In the genomic region with DNA sequence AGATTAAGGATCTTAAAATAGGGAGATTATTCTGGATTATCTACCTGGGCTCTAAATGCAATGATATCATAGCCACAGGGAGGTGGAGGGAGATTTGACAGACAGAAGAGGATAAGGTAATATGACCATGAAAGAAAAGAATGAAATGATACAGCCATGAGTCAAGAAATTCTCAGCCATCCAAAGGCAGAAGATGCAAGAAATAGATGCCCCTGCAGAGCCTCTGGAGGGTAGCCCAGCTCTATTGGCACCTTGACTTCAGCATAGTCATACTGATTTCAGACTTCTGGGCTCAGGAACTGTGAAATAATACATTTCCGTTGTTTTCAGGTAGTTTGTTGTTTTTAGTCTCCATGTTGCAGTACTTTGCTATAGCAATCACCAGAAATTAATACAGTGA, we compare ENCODE assay signal across 20 cellular contexts. TPM values are rescaled to one million over a fixed set of nuclear protein-coding genes. Genes with fewer than 3 reads are reported as not detected.
DNase-seq lines count a peak whose midpoint lies in the region; ATAC-seq and TF ChIP-seq lines count a peak whose summit lies in the region.
"Had no signal": no experiment of that assay in that cellular context is flagged by ENCODE, and none has a peak within 500 bp of the region (broad histone marks: within the 10 kb centered on the region; RNA-seq: fewer than 3 reads in every experiment).

No MANE protein-coding gene starts in this region.

- no peaks in the 10 kb centered on the region for H4K20me1 ChIP-seq in OCI-LY3 (ENCODE audit: insufficient read depth, low read length)
- H4K20me1 ChIP-seq: BLaER1 had no signal

- H3K36me3 ChIP-seq in OCI-LY3 (replicated peaks; ENCODE audit: low read depth, low read length): no peaks in the 10 kb centered on the region
- H3K36me3 ChIP-seq: BE2C, BLaER1 had no signal

- H3K9ac ChIP-seq in OCI-LY3 (ENCODE audit: low read length): no peak overlapping the region
- H3K9ac ChIP-seq: BLaER1 had no signal

- H3K27ac ChIP-seq in OCI-LY3 (ENCODE audit: low read length): no peak overlapping the region
- H3K27ac ChIP-seq: 22Rv1, A549, BLaER1, C4-2B had no signal

- H2AFZ ChIP-seq in OCI-LY3 (ENCODE audit: low read depth, low read length): peak overlapping the region; percentile 52; the same call in 1 of the 2 replicates

- no peak overlapping the region for H3K27ac Mint-ChIP-seq in activated CD4-positive, alpha-beta T cell treated with anti-CD3 and anti-CD28 coated beads for 36 hours
- H3K27ac Mint-ChIP-seq in activated CD4-positive, alpha-beta T cell treated with anti-CD3 and anti-CD28 coated beads, Interleukin-2, amount 10 ng/mL, durations not matched to agents 24 days and 14 days: no peak overlapping the region
- H3K27ac Mint-ChIP-seq in stimulated activated effector memory CD8-positive, alpha-beta T cell treated with anti-CD3 and anti-CD28 coated beads, Interleukin-12 subunit alpha, Interleukin-12 subunit beta, amount 100 ng/mL, for 72 hours: no peak overlapping the region
- H3K27ac Mint-ChIP-seq: CD4-positive, alpha-beta T cell; CD8-positive, alpha-beta T cell had no signal

- no peaks in the 10 kb centered on the region for H3K36me3 Mint-ChIP-seq in activated CD4-positive, alpha-beta T cell treated with anti-CD3 and anti-CD28 coated beads for 36 hours (ENCODE audit: low read depth)
- peaks cover 3% of the 10 kb centered on the region for H3K36me3 Mint-ChIP-seq in activated CD4-positive, alpha-beta T cell treated with anti-CD3 and anti-CD28 coated beads, Interleukin-2, amount 10 ng/mL, durations not matched to agents 24 days and 14 days (ENCODE audit: low read depth)
- no peaks in the 10 kb centered on the region for H3K36me3 Mint-ChIP-seq in stimulated activated effector memory CD8-positive, alpha-beta T cell treated with anti-CD3 and anti-CD28 coated beads, Interleukin-12 subunit alpha, Interleukin-12 subunit beta, amount 100 ng/mL, for 72 hours
- H3K36me3 Mint-ChIP-seq: CD8-positive, alpha-beta T cell had no signal

- H3K27me3 Mint-ChIP-seq in activated CD4-positive, alpha-beta T cell treated with anti-CD3 and anti-CD28 coated beads for 36 hours: peaks cover 5% of the 10 kb centered on the region
- H3K27me3 Mint-ChIP-seq in activated CD4-positive, alpha-beta T cell treated with anti-CD3 and anti-CD28 coated beads, Interleukin-2, amount 10 ng/mL, durations not matched to agents 24 days and 14 days: peaks cover 22% of the 10 kb centered on the region
- H3K27me3 Mint-ChIP-seq: CD4-positive, alpha-beta T cell had no signal

- H3K27me3 ChIP-seq in OCI-LY3 (ENCODE audit: low read depth, low read length): no peaks in the 10 kb centered on the region
- H3K27me3 ChIP-seq: BLaER1 had no signal

- CTCF ChIA-PET in activated CD4-positive, alpha-beta T cell treated with anti-CD3 and anti-CD28 coated beads for 36 hours (lab: Charles Lee): interaction anchor here (1.3 kb wide), 1 partner anchor 19 kb away, joined by 4 read pairs; no protein-coding TSS in a partner anchor

- H3K9me3 Mint-ChIP-seq in activated CD4-positive, alpha-beta T cell treated with anti-CD3 and anti-CD28 coated beads for 36 hours (ENCODE audit: low read depth): peaks cover 5% of the 10 kb centered on the region
- H3K9me3 Mint-ChIP-seq in activated CD4-positive, alpha-beta T cell treated with anti-CD3 and anti-CD28 coated beads, Interleukin-2, amount 10 ng/mL, durations not matched to agents 24 days and 14 days: peaks cover 5% of the 10 kb centered on the region
- H3K9me3 Mint-ChIP-seq in stimulated activated effector memory CD8-positive, alpha-beta T cell treated with anti-CD3 and anti-CD28 coated beads, Interleukin-12 subunit alpha, Interleukin-12 subunit beta, amount 100 ng/mL, for 72 hours: no peaks in the 10 kb centered on the region
- H3K9me3 Mint-ChIP-seq: CD4-positive, alpha-beta T cell had no signal

- POLR2A ChIA-PET in activated CD4-positive, alpha-beta T cell treated with anti-CD3 and anti-CD28 coated beads for 36 hours (lab: Charles Lee): no interaction called here

- H3K4me1 Mint-ChIP-seq in activated CD4-positive, alpha-beta T cell treated with anti-CD3 and anti-CD28 coated beads for 36 hours: peaks cover 25% of the 10 kb centered on the region
- peaks cover 24% of the 10 kb centered on the region for H3K4me1 Mint-ChIP-seq in activated CD4-positive, alpha-beta T cell treated with anti-CD3 and anti-CD28 coated beads, Interleukin-2, amount 10 ng/mL, durations not matched to agents 24 days and 14 days
- H3K4me1 Mint-ChIP-seq in stimulated activated effector memory CD8-positive, alpha-beta T cell treated with anti-CD3 and anti-CD28 coated beads, Interleukin-12 subunit alpha, Interleukin-12 subunit beta, amount 100 ng/mL, for 72 hours: peaks cover 17% of the 10 kb centered on the region

- H3K9me3 ChIP-seq in OCI-LY3 (ENCODE audit: insufficient read depth, low read length): no peaks in the 10 kb centered on the region
- H3K9me3 ChIP-seq: A549, BE2C, BLaER1, Caco-2 had no signal

- intact Hi-C loops in activated CD4-positive, alpha-beta T cell treated with anti-CD3 and anti-CD28 coated beads for 36 hours (cut with DNase I, micrococcal nuclease): no loop called here
- intact Hi-C loops in activated CD4-positive, alpha-beta T cell treated with anti-CD3 and anti-CD28 coated beads, Interleukin-2, amount 10 ng/mL, durations not matched to agents 24 days and 14 days (cut with micrococcal nuclease): no loop called here

- H3K4me1 ChIP-seq in OCI-LY3 (ENCODE audit: low read length): peaks cover 21% of the 10 kb centered on the region
- H3K4me1 ChIP-seq: A549, BE2C, Caco-2 had no signal

- no peak overlapping the region for H3K4me3 ChIP-seq in OCI-LY3 (ENCODE audit: low read length)
- H3K4me3 ChIP-seq: A549, BLaER1 had no signal

- no peaks in the 10 kb centered on the region for H3K79me2 ChIP-seq in OCI-LY3 (ENCODE audit: low read length)

- no peak overlapping the region for H3K4me3 Mint-ChIP-seq in activated CD4-positive, alpha-beta T cell treated with anti-CD3 and anti-CD28 coated beads for 36 hours
- no peak overlapping the region for H3K4me3 Mint-ChIP-seq in activated CD4-positive, alpha-beta T cell treated with anti-CD3 and anti-CD28 coated beads, Interleukin-2, amount 10 ng/mL, durations not matched to agents 24 days and 14 days
- no peak overlapping the region for H3K4me3 Mint-ChIP-seq in stimulated activated effector memory CD8-positive, alpha-beta T cell treated with anti-CD3 and anti-CD28 coated beads, Interleukin-12 subunit alpha, Interleukin-12 subunit beta, amount 100 ng/mL, for 72 hours
- H3K4me3 Mint-ChIP-seq: CD4-positive, alpha-beta T cell; CD8-positive, alpha-beta T cell had no signal

- peak; percentile 30 for ATAC-seq in activated CD4-positive, alpha-beta T cell treated with anti-CD3 and anti-CD28 coated beads for 36 hours
- ATAC-seq in stimulated activated effector memory CD8-positive, alpha-beta T cell treated with anti-CD3 and anti-CD28 coated beads, Interleukin-12 subunit alpha, Interleukin-12 subunit beta, amount 100 ng/mL, for 72 hours: peak; percentile 21
- ATAC-seq: A549; CD8-positive, alpha-beta T cell had no signal

- H3K4me2 ChIP-seq in OCI-LY3 (ENCODE audit: low read length): no peak overlapping the region
- H3K4me2 ChIP-seq: A549, BLaER1 had no signal

- no peak for DNase-seq in activated CD4-positive, alpha-beta T cell treated with anti-CD3 and anti-CD28 coated beads for 36 hours
- DNase-seq in activated CD4-positive, alpha-beta T cell treated with anti-CD3 and anti-CD28 coated beads, Interleukin-2, amount 10 ng/mL, durations not matched to agents 24 days and 14 days: no peak
- DNase-seq in NCI-H82 (lab: John Stamatoyannopoulos, UW) (peak; percentile 55), SW480 (ENCODE audit: low spot score) (no peak), NCI-H524 treated with DMSO at 0.1 percent for 48 hours (lab: John Stamatoyannopoulos, UW) (no peak), AG20443 (ENCODE audit: low spot score) (no peak)
- DNase-seq in stimulated activated effector memory CD8-positive, alpha-beta T cell treated with anti-CD3 and anti-CD28 coated beads, Interleukin-12 subunit alpha, Interleukin-12 subunit beta, amount 100 ng/mL, for 72 hours (ENCODE audit: low spot score in 2 of 2): no peak
- DNase-seq: BE2C; Caco-2; Calu3; CD4-positive, alpha-beta T cell; CD8-positive, alpha-beta T cell; DMS79 treated with DMSO at 0.1 percent for 48 hours; GF-D8 had no signal

- no peak for TF ChIP-seq CTCF in OCI-LY3 (IDR thresholded peaks at IDR 0.05; ENCODE audit: low read depth, low read length)

RNA-seq across cellular contexts. Expression of a gene that starts 31.9 kb away (rescaled TPM):
- total RNA-seq in activated CD4-positive, alpha-beta T cell treated with anti-CD3 and anti-CD28 coated beads for 36 hours: under 1 TPM; 0.53 to 0.56 TPM
- 0.54 and 0.68 TPM in 2 replicates for total RNA-seq in activated CD4-positive, alpha-beta T cell treated with anti-CD3 and anti-CD28 coated beads, Interleukin-2, amount 10 ng/mL, durations not matched to agents 24 days and 14 days
- total RNA-seq: A172; Caco-2; Calu3; CD8-positive, alpha-beta T cell had no signal
